In genomic region chr4:85952982-85953650, GRCh38 we compare ENCODE assay signal across 1 cellular context.
TF ChIP-seq lines count a peak whose summit lies in the region.

No MANE protein-coding gene starts in this region.

TF ChIP-seq in WTC11, 78 proteins besides CTCF, POLR2A, EP300 and RAD21 (continued from another document):
- TF ChIP-seq ARID4B (CRISPR knock-in tag; IDR thresholded peaks at IDR 0.05; ENCODE audit: borderline replicate concordance) (no peak), CREB1 (CRISPR knock-in tag; IDR thresholded peaks at IDR 0.05) (no peak), ZNF416 (CRISPR knock-in tag; IDR thresholded peaks at IDR 0.05) (no peak), NR1H2 (CRISPR knock-in tag; IDR thresholded peaks at IDR 0.05) (no peak)
